Comparison of ENCODE assay signal across 28 cellular contexts in genomic region chr2:178415979-178416378, GRCh38. TPM values are rescaled to one million over a fixed set of nuclear protein-coding genes. Genes with fewer than 3 reads are reported as not detected.
"Had no signal": no experiment of that assay in that cellular context is flagged by ENCODE, and none has a peak within 500 bp of the region (broad histone marks: within the 10 kb centered on the region; RNA-seq: fewer than 3 reads in every experiment).

No MANE protein-coding gene starts in this region.

- H3K27ac Mint-ChIP-seq: activated B cell treated with CpG ODN at 0.5 μM for 24 hours; activated CD4-positive, alpha-beta T cell treated with anti-CD3 and anti-CD28 coated beads, Interleukin-2, amount 10 ng/mL, durations not matched to agents 24 days and 14 days; activated naive CD4-positive, alpha-beta T cell treated with anti-CD3 and anti-CD28 coated beads, Interleukin-2, amount 10 ng/mL, durations not matched to agents 7 days and 5 days; activated naive CD8-positive, alpha-beta T cell treated with anti-CD3 and anti-CD28 coated beads for 36 hours; activated T-helper 17 cell treated with anti-CD3 and anti-CD28 coated beads, Interleukin-2, amount 50 U/mL, for 72 hours; T-cell had no signal

- ATAC-seq: activated T-helper 17 cell treated with anti-CD3 and anti-CD28 coated beads, Interleukin-2, amount 50 U/mL, for 72 hours; body of pancreas; T-cell had no signal

- H3K4me3 Mint-ChIP-seq: activated B cell treated with CpG ODN at 0.5 μM for 24 hours; activated CD4-positive, alpha-beta T cell treated with anti-CD3 and anti-CD28 coated beads, Interleukin-2, amount 10 ng/mL, durations not matched to agents 24 days and 14 days; activated naive CD4-positive, alpha-beta T cell treated with anti-CD3 and anti-CD28 coated beads, Interleukin-2, amount 10 ng/mL, durations not matched to agents 7 days and 5 days; T-cell had no signal

- H3K9me3 Mint-ChIP-seq: activated B cell treated with CpG ODN at 0.5 μM for 24 hours; activated CD4-positive, alpha-beta T cell treated with anti-CD3 and anti-CD28 coated beads, Interleukin-2, amount 10 ng/mL, durations not matched to agents 24 days and 14 days; activated naive CD4-positive, alpha-beta T cell treated with anti-CD3 and anti-CD28 coated beads, Interleukin-2, amount 10 ng/mL, durations not matched to agents 7 days and 5 days; activated naive CD8-positive, alpha-beta T cell treated with anti-CD3 and anti-CD28 coated beads for 36 hours; activated T-helper 17 cell treated with anti-CD3 and anti-CD28 coated beads, Interleukin-2, amount 50 U/mL, for 72 hours; T-cell had no signal

- H3K27me3 Mint-ChIP-seq: activated B cell treated with CpG ODN at 0.5 μM for 24 hours; activated CD4-positive, alpha-beta T cell treated with anti-CD3 and anti-CD28 coated beads, Interleukin-2, amount 10 ng/mL, durations not matched to agents 24 days and 14 days; activated naive CD4-positive, alpha-beta T cell treated with anti-CD3 and anti-CD28 coated beads, Interleukin-2, amount 10 ng/mL, durations not matched to agents 7 days and 5 days; activated naive CD8-positive, alpha-beta T cell treated with anti-CD3 and anti-CD28 coated beads for 36 hours; activated T-helper 17 cell treated with anti-CD3 and anti-CD28 coated beads, Interleukin-2, amount 50 U/mL, for 72 hours; T-cell had no signal

- H3K36me3 ChIP-seq: MG63 had no signal

- H3K27ac ChIP-seq: body of pancreas had no signal

- H3K27me3 ChIP-seq: body of pancreas, MG63 had no signal

- H3K36me3 Mint-ChIP-seq: activated naive CD4-positive, alpha-beta T cell treated with anti-CD3 and anti-CD28 coated beads, Interleukin-2, amount 10 ng/mL, durations not matched to agents 7 days and 5 days; T-cell had no signal

- DNase-seq: activated B cell treated with CpG ODN at 0.5 μM for 24 hours; activated CD4-positive, alpha-beta T cell treated with anti-CD3 and anti-CD28 coated beads for 1 hour; activated CD4-positive, alpha-beta T cell treated with anti-CD3 and anti-CD28 coated beads, Interleukin-2, amount 10 ng/mL, durations not matched to agents 24 days and 14 days; activated CD4-positive, alpha-beta T cell treated with anti-CD3 and anti-CD28 coated beads, Interleukin-2, amount 50 U/mL, for 48 hours; activated gamma-delta T cell; activated naive CD4-positive, alpha-beta T cell treated with anti-CD3 and anti-CD28 coated beads, Interleukin-2, amount 10 ng/mL, durations not matched to agents 7 days and 5 days; activated naive CD8-positive, alpha-beta T cell treated with anti-CD3 and anti-CD28 coated beads for 36 hours; activated T-cell treated with anti-CD3 and anti-CD28 coated beads for 4 hours; activated T-cell treated with anti-CD3 and anti-CD28 coated beads, Interleukin-2, amount 50 U/mL, for 48 hours; aorta; body of pancreas; central memory CD4-positive, alpha-beta T cell; KG1; MG63; MV-4-11; NCI-H1105 treated with DMSO at 0.1 percent for 48 hours; NCI-H146; NCI-H1930; NCI-H2171 treated with DMSO at 0.1 percent for 48 hours; NCI-H226; NCI-H526; NCI-H774; SIG-M5; T-cell; T-helper 2 cell; T1000 had no signal

- H3K4me3 ChIP-seq: body of pancreas, MG63 had no signal

- H3K9me3 ChIP-seq: body of pancreas, MG63 had no signal

RNA-seq across cellular contexts. Expression of gene PJVK, which starts 35.2 kb away (rescaled TPM):
- total RNA-seq: RPMI7951 had no signal
